ENCODE assay signal across 13 cellular contexts in genomic region chr1:183719289-183719688, GRCh38.
"Had no signal": no experiment of that assay in that cellular context is flagged by ENCODE, and none has a peak within 500 bp of the region (broad histone marks: within the 10 kb centered on the region; RNA-seq: fewer than 3 reads in every experiment).

No MANE protein-coding gene starts in this region.

- H3K36me3 ChIP-seq: colonic mucosa, esophagus muscularis mucosa, tibial nerve had no signal

- H3K27me3 ChIP-seq: colonic mucosa, esophagus muscularis mucosa, tibial nerve had no signal

- H3K27ac ChIP-seq: colonic mucosa, esophagus muscularis mucosa, tibial nerve had no signal

- H3K9me3 ChIP-seq: colonic mucosa, esophagus muscularis mucosa, tibial nerve had no signal

- DNase-seq: activated CD4-positive, alpha-beta T cell treated with anti-CD3 and anti-CD28 coated beads, Interleukin-2, amount 10 ng/mL, durations not matched to agents 24 days and 14 days; activated CD4-positive, CD25-positive, alpha-beta regulatory T cell; activated naive CD8-positive, alpha-beta T cell treated with anti-CD3 and anti-CD28 coated beads, Interleukin-2, amount 10 ng/mL, durations not matched to agents 7 days and 5 days; central memory CD4-positive, alpha-beta T cell; colonic mucosa; left ventricle myocardium superior; nucleus accumbens; posterior cingulate gyrus; stimulated activated CD4-positive, alpha-beta T cell treated with anti-CD3 and anti-CD28 coated beads, Interleukin-2, amount 100 ng/mL, for 48 hours; stimulated activated naive CD4-positive, alpha-beta T cell treated with Interleukin-2 at 50 U/mL for 16 hours; substantia nigra had no signal

- H3K4me1 ChIP-seq: colonic mucosa had no signal

- H3K4me3 ChIP-seq: colonic mucosa, esophagus muscularis mucosa, tibial nerve had no signal
